8 cellular contexts compared by ENCODE assay signal in genomic region chr17:59561042-59561441, GRCh38. TPM values are rescaled to one million over a fixed set of nuclear protein-coding genes. Genes with fewer than 3 reads are reported as not detected.
A peak's percentile ranks its signal among the peaks of the same experiment; 100 is the strongest.
DNase-seq lines count a peak whose midpoint lies in the region; ATAC-seq and TF ChIP-seq lines count a peak whose summit lies in the region.

No MANE protein-coding gene starts in this region.

- no peak overlapping the region for H3K4me3 Mint-ChIP-seq in CD8-positive, alpha-beta memory T cell

- peaks cover 4% of the 10 kb centered on the region for H3K4me1 ChIP-seq in OCI-LY7 (ENCODE audit: insufficient read depth, low read length, poor library complexity, severe bottlenecking)
- H3K4me1 ChIP-seq in CD8-positive, alpha-beta memory T cell (ENCODE audit: insufficient read depth, low read length) = peaks cover 6% of the 10 kb centered on the region

- H4K20me1 ChIP-seq in OCI-LY7 (ENCODE audit: insufficient read depth, low read length) = no peaks in the 10 kb centered on the region

- peaks cover 0 to 2% of the 10 kb centered on the region in 2 donors for H3K27me3 Mint-ChIP-seq in CD8-positive, alpha-beta memory T cell

- POLR2A ChIA-PET in OCI-LY7 (lab: Charles Lee) = no interaction called here
- POLR2A ChIA-PET in CD8-positive, alpha-beta memory T cell (lab: Charles Lee) = no interaction called here

- no peak overlapping the region for H3K27ac ChIP-seq in OCI-LY7 (ENCODE audit: low read depth, low read length, poor library complexity, severe bottlenecking)
- H3K27ac ChIP-seq in CD8-positive, alpha-beta memory T cell (ENCODE audit: low read depth, low read length) = no peak overlapping the region

- ATAC-seq in HG02885 (IDR thresholded peaks at IDR 0.05; ENCODE audit: poor library complexity, unreplicated experiment) (no peak), GM21515 (IDR thresholded peaks at IDR 0.05; ENCODE audit: unreplicated experiment) (no peak)

- H3K9me3 Mint-ChIP-seq in CD8-positive, alpha-beta memory T cell = no peaks in the 10 kb centered on the region

- BruUV-seq in OCI-LY7 (replicated peaks; lab: Mats Ljungman, UMichigan) = no TSS peak

- DNase-seq in AG09319 (ENCODE audit: extremely low read depth, low read depth) (no peak), GM13977 (ENCODE audit: low spot score) (peak; percentile 43), OCI-LY7 (ENCODE audit: low spot score) (peak; percentile 52), foreskin fibroblast (peak; percentile 10 to 42), superior temporal gyrus (ENCODE audit: extremely low spot score) (no peak)
- no peak for DNase-seq in CD8-positive, alpha-beta memory T cell

- no peaks in the 10 kb centered on the region for H3K9me2 ChIP-seq in OCI-LY7 (ENCODE audit: insufficient read depth, low read length)

- H3K4me3 ChIP-seq in OCI-LY7 (ENCODE audit: low read depth, low read length, poor library complexity, severe bottlenecking) (no peak overlapping the region), foreskin fibroblast (ENCODE audit: low read depth in 1 of 2, low read length in 2 of 2) (no peak overlapping the region)
- no peak overlapping the region for H3K4me3 ChIP-seq in CD8-positive, alpha-beta memory T cell (ENCODE audit: low read length)

- peak; percentile 19 for TF ChIP-seq CTCF in AG09319 (IDR thresholded peaks at IDR 0.05; ENCODE audit: low read depth, low read length)
- TF ChIP-seq CTCF in GM13977 (IDR thresholded peaks at IDR 0.05; ENCODE audit: extremely low read depth, insufficient read depth, missing control alignments) = peak; percentile 51
- peak; percentile 67 for TF ChIP-seq CTCF in OCI-LY7 (conservative IDR thresholded peaks at IDR 0.05; ENCODE audit: low read length)
- peak; percentile 28 for TF ChIP-seq CTCF in foreskin fibroblast (IDR thresholded peaks at IDR 0.05; ENCODE audit: low read depth, low read length)

- H3K9me3 ChIP-seq in OCI-LY7 (ENCODE audit: low read length) = peaks cover 7% of the 10 kb centered on the region; the same call in 1 of the 2 replicates
- no peaks in the 10 kb centered on the region for H3K9me3 ChIP-seq in CD8-positive, alpha-beta memory T cell (ENCODE audit: low read length)

- CTCF ChIA-PET in OCI-LY7 (lab: Charles Lee; ENCODE audit: unreplicated experiment) = no interaction called here
- CTCF ChIA-PET in CD8-positive, alpha-beta memory T cell (lab: Charles Lee) = no interaction called here

- H3K79me2 ChIP-seq in OCI-LY7 (ENCODE audit: insufficient read depth, low read depth, low read length) = peaks cover 6% of the 10 kb centered on the region

- H3K4me2 ChIP-seq in OCI-LY7 (ENCODE audit: low read length) = no peak overlapping the region

- no peaks in the 10 kb centered on the region for H3K27me3 ChIP-seq in CD8-positive, alpha-beta memory T cell (ENCODE audit: insufficient read depth, low read length, poor library complexity, severe bottlenecking)

- peak overlapping the region in 2 of 8 donors; percentile 36 to 63 for H3K27ac Mint-ChIP-seq in CD8-positive, alpha-beta memory T cell

- no peaks in the 10 kb centered on the region for H3K36me3 ChIP-seq in OCI-LY7 (ENCODE audit: insufficient read depth, low read length)
- no peaks in the 10 kb centered on the region for H3K36me3 ChIP-seq in CD8-positive, alpha-beta memory T cell (ENCODE audit: insufficient read depth, low read length)

- peak overlapping the region; percentile 21; the same call in 1 of the 2 replicates for H2AFZ ChIP-seq in OCI-LY7 (ENCODE audit: low read length)

- peaks cover 0 to 6% (median 0%) of the 10 kb centered on the region in 3 donors for H3K36me3 Mint-ChIP-seq in CD8-positive, alpha-beta memory T cell

- in situ Hi-C loops in GM13977 (cut with MboI; ENCODE audit: low pct_unique_long_range_greater_than_20kb, low sequenced_read_pairs, unreplicated experiment) = no loop called here

- intact Hi-C loops in OCI-LY7 (cut with micrococcal nuclease; ENCODE audit: unreplicated experiment) = no loop called here

- H3K4me1 Mint-ChIP-seq in CD8-positive, alpha-beta memory T cell = peaks cover 10 to 12% (median 12%) of the 10 kb centered on the region in 3 donors

RNA-seq across cellular contexts. Expression of gene DHX40, which starts 4.4 kb away (rescaled TPM):
- total RNA-seq in OCI-LY7 (2014; rRNA removed; shearing (Covaris generic)) = 28.6 and 31.4 TPM in 2 replicates
- 32.8 and 33.2 TPM in 2 replicates for total RNA-seq in OCI-LY7 (2022)
- 10 to 100 TPM; 17.9 to 22.3 TPM for total RNA-seq in CD8-positive, alpha-beta memory T cell
- polyA plus RNA-seq in CD8-positive, alpha-beta memory T cell = 23.2 TPM

RNA-seq across cellular contexts. Expression of gene CLTC, which starts 58.7 kb away (rescaled TPM):
- 123 and 155 TPM in 2 replicates for total RNA-seq in OCI-LY7 (2014; rRNA removed; shearing (Covaris generic))
- 214 and 227 TPM in 2 replicates for total RNA-seq in OCI-LY7 (2022)
- 100 to 1,000 TPM; 177 to 183 TPM for total RNA-seq in CD8-positive, alpha-beta memory T cell
- polyA plus RNA-seq in CD8-positive, alpha-beta memory T cell = 41.1 TPM

Comparison
In these comparisons a context has a peak if more than half of its experiments do, and no peak if none do; other contexts are left out.
1. DNase-seq: peak in GM13977 (single experiment), OCI-LY7 (single experiment) and foreskin fibroblast (2 of 2); none in AG09319 (single experiment), superior temporal gyrus (single experiment) and CD8-positive, alpha-beta memory T cell (0 of 5).
2. Peak in every context shown above with its lines, with median percentiles within 50 percentile points of each other: CTCF ChIP-seq.